ENCODE assay signal across 29 cellular contexts in the genomic region with DNA sequence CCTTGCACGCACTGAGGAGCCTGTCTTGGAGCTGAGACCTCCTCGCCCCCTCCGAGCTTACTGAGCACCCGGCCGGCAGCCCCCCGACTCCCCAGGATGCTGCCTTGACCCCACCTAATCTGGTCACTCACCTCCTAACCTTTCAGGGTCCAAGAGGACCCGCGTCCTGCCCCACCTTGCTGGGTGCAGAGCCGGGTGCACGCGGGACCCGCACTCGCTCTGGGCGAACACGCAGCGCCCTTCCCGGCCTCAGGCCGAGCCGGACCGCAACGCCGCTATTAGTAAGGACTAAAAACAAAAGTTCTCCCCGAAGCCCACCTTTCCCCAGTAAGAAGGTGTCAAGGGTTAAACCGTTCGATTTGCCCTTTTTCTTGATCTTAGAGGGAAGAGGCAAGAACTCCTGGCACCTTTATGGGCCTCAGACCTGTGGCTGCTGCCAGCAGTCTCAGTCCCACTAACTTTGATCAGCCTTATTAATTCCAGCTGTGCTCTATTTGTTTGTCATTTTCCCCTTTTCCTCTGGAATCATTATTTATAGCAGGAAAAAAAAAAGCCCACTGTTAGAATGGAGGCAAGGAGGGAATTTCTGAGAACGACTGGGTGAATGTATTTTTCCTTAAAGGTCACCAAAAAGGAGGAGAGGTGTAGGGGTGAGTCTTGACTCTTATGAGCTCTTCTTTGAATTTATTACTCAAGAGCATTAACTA. TPM values are rescaled to one million over a fixed set of nuclear protein-coding genes. Genes with fewer than 3 reads are reported as not detected.
A peak's percentile ranks its signal among the peaks of the same experiment; 100 is the strongest.
DNase-seq lines count a peak whose midpoint lies in the region; ATAC-seq, FAIRE-seq and TF ChIP-seq lines count a peak whose summit lies in the region.
"Had no signal": no experiment of that assay in that cellular context is flagged by ENCODE, and none has a peak within 500 bp of the region (broad histone marks: within the 10 kb centered on the region; RNA-seq: fewer than 3 reads in every experiment).

No MANE protein-coding gene starts in this region.

- no peak overlapping the region for H3K4me3 Mint-ChIP-seq in astrocyte (ENCODE audit: unreplicated experiment)
- H3K4me3 Mint-ChIP-seq in osteocyte (ENCODE audit: unreplicated experiment): no peak overlapping the region
- H3K4me3 Mint-ChIP-seq: activated CD4-positive, alpha-beta T cell treated with anti-CD3 and anti-CD28 coated beads, Interleukin-2, amount 10 ng/mL, durations not matched to agents 7 days and 5 days; activated naive CD8-positive, alpha-beta T cell treated with anti-CD3 and anti-CD28 coated beads for 36 hours; activated T-helper 17 cell treated with anti-CD3 and anti-CD28 coated beads, Interleukin-2, amount 50 U/mL, for 72 hours; stimulated activated naive CD8-positive, alpha-beta T cell treated with anti-CD3 and anti-CD28 coated beads, Interleukin-15, Interleukin-2, amounts not matched to agents 100 ng/mL and 50 ng/mL, for 24 hours; T-helper 1 cell treated with Interleukin-12 subunit alpha and Interleukin-12 subunit beta and Interleukin-4 antibody, amounts not matched to agents 30 μg/mL and 1 μg/mL, for 36 hours had no signal

- peaks cover 15% of the 10 kb centered on the region for H4K20me1 ChIP-seq in astrocyte (ENCODE audit: insufficient read depth, low read length)

- H3K4me1 ChIP-seq in astrocyte (ENCODE audit: insufficient read depth, low read length): peaks cover 17% of the 10 kb centered on the region
- H3K4me1 ChIP-seq: BE2C had no signal

- no peaks in the 10 kb centered on the region for H3K9me3 ChIP-seq in astrocyte (ENCODE audit: insufficient read depth, low read depth, low read length)
- no peaks in the 10 kb centered on the region for H3K9me3 ChIP-seq in iPS-18c (ENCODE audit: control insufficient read depth, insufficient read depth, low read length)
- H3K9me3 ChIP-seq: BE2C, body of pancreas, esophagus squamous epithelium, mucosa of descending colon, tibial artery had no signal

- TF ChIP-seq CTCF in astrocyte (IDR thresholded peaks at IDR 0.05; ENCODE audit: insufficient read depth, low read depth, low read length) (no peak), osteocyte (IDR thresholded peaks at IDR 0.05) (no peak)

- ATAC-seq in GM21390 (IDR thresholded peaks at IDR 0.05; ENCODE audit: unreplicated experiment) (no peak), GM21515 (IDR thresholded peaks at IDR 0.05; ENCODE audit: unreplicated experiment) (no peak)
- ATAC-seq: activated T-helper 17 cell treated with anti-CD3 and anti-CD28 coated beads, Interleukin-2, amount 50 U/mL, for 72 hours; body of pancreas; HepG2; left colon; mucosa of descending colon had no signal

- FAIRE-seq in astrocyte (lab: Jason Lieb, UNC): no peak
- FAIRE-seq: A204.1, GM12891, HepG2 had no signal

- H3K4me3 ChIP-seq in astrocyte (ENCODE audit: insufficient read depth, low read depth, low read length) (no peak overlapping the region), iPS-18c (ENCODE audit: insufficient read depth, low read depth, low read length) (peak overlapping the region; percentile 34)
- H3K4me3 ChIP-seq: body of pancreas, mucosa of descending colon, tibial artery had no signal

- DNase-seq in ELF-1 (ENCODE audit: low read depth, low spot score) (peak; percentile 61), astrocyte (ENCODE audit: low read depth) (no peak), osteocyte (ENCODE audit: extremely low spot score, unreplicated experiment) (peak; percentile 73), NCI-H748 treated with DMSO at 0.1 percent for 48 hours (lab: John Stamatoyannopoulos, UW) (no peak)
- no peak for DNase-seq in NK-92 treated with Interleukin-12 subunit alpha and Interleukin-12 subunit beta, amount 100 ng/mL, for 24 hours (lab: John Stamatoyannopoulos, UW)
- DNase-seq: activated CD4-positive, alpha-beta T cell treated with anti-CD3 and anti-CD28 coated beads, Interleukin-2, amount 10 ng/mL, durations not matched to agents 7 days and 5 days; activated CD8-positive, alpha-beta memory T cell treated with anti-CD3 and anti-CD28 coated beads, Interleukin-2, amount 50 U/mL, for 4 hours; activated naive CD8-positive, alpha-beta T cell treated with anti-CD3 and anti-CD28 coated beads for 36 hours; BE2C; body of pancreas; DMS79 treated with DMSO at 0.1 percent for 48 hours; effector memory CD4-positive, alpha-beta T cell; esophagus squamous epithelium; GOT3; left colon; mucosa of descending colon; NCI-H1105; NCI-H510A; stimulated activated CD4-positive, alpha-beta T cell treated with anti-CD3 and anti-CD28 coated beads, Interleukin-4, amount 100 ng/mL, for 24 hours had no signal

- H3K27ac Mint-ChIP-seq in astrocyte (ENCODE audit: unreplicated experiment): no peak overlapping the region
- H3K27ac Mint-ChIP-seq in osteocyte (ENCODE audit: unreplicated experiment): no peak overlapping the region
- H3K27ac Mint-ChIP-seq: activated CD4-positive, alpha-beta T cell treated with anti-CD3 and anti-CD28 coated beads, Interleukin-2, amount 10 ng/mL, durations not matched to agents 7 days and 5 days; activated naive CD8-positive, alpha-beta T cell treated with anti-CD3 and anti-CD28 coated beads for 36 hours; activated T-helper 17 cell treated with anti-CD3 and anti-CD28 coated beads, Interleukin-2, amount 50 U/mL, for 72 hours; stimulated activated naive CD8-positive, alpha-beta T cell treated with anti-CD3 and anti-CD28 coated beads, Interleukin-15, Interleukin-2, amounts not matched to agents 100 ng/mL and 50 ng/mL, for 24 hours; T-helper 1 cell treated with Interleukin-12 subunit alpha and Interleukin-12 subunit beta and Interleukin-4 antibody, amounts not matched to agents 30 μg/mL and 1 μg/mL, for 36 hours had no signal

- H3K9me3 Mint-ChIP-seq in astrocyte (ENCODE audit: unreplicated experiment) (no peaks in the 10 kb centered on the region), osteocyte (ENCODE audit: unreplicated experiment) (no peaks in the 10 kb centered on the region)
- H3K9me3 Mint-ChIP-seq: activated CD4-positive, alpha-beta T cell treated with anti-CD3 and anti-CD28 coated beads, Interleukin-2, amount 10 ng/mL, durations not matched to agents 7 days and 5 days; activated naive CD8-positive, alpha-beta T cell treated with anti-CD3 and anti-CD28 coated beads for 36 hours; activated T-helper 17 cell treated with anti-CD3 and anti-CD28 coated beads, Interleukin-2, amount 50 U/mL, for 72 hours; stimulated activated naive CD8-positive, alpha-beta T cell treated with anti-CD3 and anti-CD28 coated beads, Interleukin-15, Interleukin-2, amounts not matched to agents 100 ng/mL and 50 ng/mL, for 24 hours; T-helper 1 cell treated with Interleukin-12 subunit alpha and Interleukin-12 subunit beta and Interleukin-4 antibody, amounts not matched to agents 30 μg/mL and 1 μg/mL, for 36 hours had no signal

- peaks cover 3% of the 10 kb centered on the region for H3K27me3 ChIP-seq in astrocyte (ENCODE audit: insufficient read depth, low read length)

- no peak overlapping the region for H3K27ac ChIP-seq in astrocyte (ENCODE audit: low read depth, low read length)
- H3K27ac ChIP-seq: body of pancreas, esophagus squamous epithelium, tibial artery had no signal

- peak overlapping the region; percentile 84 for H3K4me2 ChIP-seq in astrocyte (ENCODE audit: low read length)

- H3K27me3 Mint-ChIP-seq in astrocyte (ENCODE audit: low read depth, unreplicated experiment) (peaks cover 51% of the 10 kb centered on the region), osteocyte (ENCODE audit: unreplicated experiment) (no peaks in the 10 kb centered on the region)

- no peak overlapping the region for H3K9ac ChIP-seq in astrocyte (ENCODE audit: low read length)

- H3K36me3 Mint-ChIP-seq in astrocyte (ENCODE audit: low read depth, unreplicated experiment): no peaks in the 10 kb centered on the region
- peaks cover 12% of the 10 kb centered on the region for H3K36me3 Mint-ChIP-seq in osteocyte (ENCODE audit: unreplicated experiment)

- H2AFZ ChIP-seq in astrocyte (ENCODE audit: low read depth, low read length): no peak overlapping the region

- H3K36me3 ChIP-seq in astrocyte (ENCODE audit: insufficient read depth, low read length): peaks cover 3% of the 10 kb centered on the region
- H3K36me3 ChIP-seq: BE2C, esophagus squamous epithelium, tibial artery had no signal

- peaks cover 46% of the 10 kb centered on the region for H3K79me2 ChIP-seq in astrocyte (ENCODE audit: insufficient read depth, low read length)

- H3K4me1 Mint-ChIP-seq in astrocyte (ENCODE audit: low read depth, unreplicated experiment) (no peaks in the 10 kb centered on the region), osteocyte (ENCODE audit: unreplicated experiment) (peaks cover 21% of the 10 kb centered on the region)
- H3K4me1 Mint-ChIP-seq: activated CD4-positive, alpha-beta T cell treated with anti-CD3 and anti-CD28 coated beads, Interleukin-2, amount 10 ng/mL, durations not matched to agents 7 days and 5 days; activated naive CD8-positive, alpha-beta T cell treated with anti-CD3 and anti-CD28 coated beads for 36 hours; activated T-helper 17 cell treated with anti-CD3 and anti-CD28 coated beads, Interleukin-2, amount 50 U/mL, for 72 hours had no signal

RNA-seq across cellular contexts. Expression of a gene that starts 10.5 kb away (rescaled TPM):
- total RNA-seq in astrocyte: 6.7 and 7.0 TPM in 2 replicates
- 17.1 and 17.5 TPM in 2 replicates for total RNA-seq in osteocyte
- total RNA-seq: activated CD4-positive, alpha-beta T cell treated with anti-CD3 and anti-CD28 coated beads, Interleukin-2, amount 10 ng/mL, durations not matched to agents 7 days and 5 days; activated naive CD8-positive, alpha-beta T cell treated with anti-CD3 and anti-CD28 coated beads for 36 hours; activated T-helper 17 cell treated with anti-CD3 and anti-CD28 coated beads, Interleukin-2, amount 50 U/mL, for 72 hours; HepG2 had no signal

Comparison
In these comparisons a context has a peak if more than half of its experiments do, and no peak if none do; other contexts are left out.
1. DNase-seq: peak in ELF-1 (single experiment) and osteocyte (single experiment); none in astrocyte (single experiment), NCI-H748 treated with DMSO at 0.1 percent for 48 hours (single experiment) and NK-92 treated with Interleukin-12 subunit alpha and Interleukin-12 subunit beta, amount 100 ng/mL, for 24 hours (single experiment).